Comparison of ENCODE assay signal across 17 cellular contexts in genomic region chr3:139128803-139129202, GRCh38.
DNase-seq lines count a peak whose midpoint lies in the region; ATAC-seq, FAIRE-seq and TF ChIP-seq lines count a peak whose summit lies in the region.
"Had no signal": no experiment of that assay in that cellular context is flagged by ENCODE, and none has a peak within 500 bp of the region (broad histone marks: within the 10 kb centered on the region; RNA-seq: fewer than 3 reads in every experiment).

No MANE protein-coding gene starts in this region.

- H3K9me3 ChIP-seq in Karpas-422 (ENCODE audit: low read length), result no peaks in the 10 kb centered on the region
- H3K9me3 ChIP-seq in K562 (replicated peaks; ENCODE audit: control insufficient read depth, insufficient read depth, low read depth, low read length), result no peaks in the 10 kb centered on the region
- H3K9me3 ChIP-seq in kidney (ENCODE audit: control insufficient read depth in 1 of 2, low read length in 2 of 2), result no peaks in the 10 kb centered on the region

- H2AFZ ChIP-seq in Karpas-422 (ENCODE audit: low read length) (no peak overlapping the region), K562 (ENCODE audit: low read depth, low read length) (no peak overlapping the region)
- H2AFZ ChIP-seq: GM23338 had no signal

- DNase-seq in Ammon's horn (ENCODE audit: low spot score) (peak; percentile 37), Karpas-422 (peak; percentile 4), K562 (ENCODE audit: extremely low read depth in 1 of 4, low spot score in 3 of 4) (no peak), kidney (peak; percentile 18), NOMO-1 treated with DMSO at 0.1 percent for 48 hours (lab: John Stamatoyannopoulos, UW; ENCODE audit: unreplicated experiment) (no peak), NCI-H2029 treated with DMSO at 0.1 percent for 48 hours (lab: John Stamatoyannopoulos, UW) (no peak), GM12892 (ENCODE audit: insufficient read length) (no peak)
- DNase-seq: C1 segment of cervical spinal cord, DMS 273 treated with DMSO at 0.1 percent for 48 hours, KG1, NCI-H1417, NCI-H2029, NCI-H510A treated with DMSO at 0.1 percent for 48 hours, SIG-M5 had no signal

- H3K27ac ChIP-seq in Karpas-422 (ENCODE audit: low read length) (no peak overlapping the region), K562 (ENCODE audit: extremely low read depth, low read depth, low read length) (no peak overlapping the region), kidney (ENCODE audit: low read depth in 2 of 2, low read length in 2 of 2) (no peak overlapping the region)

- POLR2A ChIA-PET in K562 (lab: Yijun Ruan, JAX), result interaction anchor here (3.6 kb wide), 1 partner anchor 8 kb away, joined by 10 read pairs; no protein-coding TSS in a partner anchor

- H3K27me3 ChIP-seq in Karpas-422 (ENCODE audit: low read length) (no peaks in the 10 kb centered on the region), K562 (ENCODE audit: control insufficient read depth in 2 of 2, insufficient read depth in 2 of 2, low read length in 2 of 2) (no peaks in the 10 kb centered on the region)

- CTCF ChIA-PET in K562 (lab: Yijun Ruan, JAX; ENCODE audit: low intra/inter-chr PET ratio), result no interaction called here

- TF ChIP-seq POLR2A in K562 (conservative IDR thresholded peaks at IDR 0.05), result no peak
- no peak for TF ChIP-seq POLR2A in GM12892 (IDR thresholded peaks at IDR 0.05; ENCODE audit: low read depth, low read length)

- FAIRE-seq in K562 (lab: Jason Lieb, UNC), result no peak
- no peak for FAIRE-seq in kidney (lab: Jason Lieb, UNC)
- FAIRE-seq in GM12892 (lab: Jason Lieb, UNC), result no peak
- FAIRE-seq: GM12878 had no signal

- TF ChIP-seq EP300 in K562 (IDR thresholded peaks at IDR 0.05; ENCODE audit: low read length), result no peak

- H3K9ac ChIP-seq in Karpas-422 (ENCODE audit: low read length), result no peak overlapping the region
- no peak overlapping the region for H3K9ac ChIP-seq in K562 (ENCODE audit: insufficient read depth in 1 of 2, low read depth in 2 of 2, low read length in 2 of 2)
- H3K9ac ChIP-seq in kidney (ENCODE audit: low read length in 2 of 2), result no peak overlapping the region

- no peak for TF ChIP-seq CTCF in K562 (IDR thresholded peaks at IDR 0.05 in 2 of 3, conservative IDR thresholded peaks at IDR 0.05 in 1 of 3; ENCODE audit: insufficient read depth in 2 of 3, low read depth in 1 of 3, low read length in 3 of 3)
- no peak for TF ChIP-seq CTCF in kidney (IDR thresholded peaks at IDR 0.05; ENCODE audit: borderline replicate concordance, extremely low read depth, insufficient read depth)

- H3K4me2 ChIP-seq in Karpas-422 (ENCODE audit: low read depth, low read length, poor library complexity, severe bottlenecking), result no peak overlapping the region
- no peak overlapping the region for H3K4me2 ChIP-seq in K562 (ENCODE audit: insufficient read depth, low read length)
- H3K4me2 ChIP-seq: GM23338 had no signal

- H3K9me1 ChIP-seq in K562 (ENCODE audit: control insufficient read depth, insufficient read depth, low read length), result no peaks in the 10 kb centered on the region

- H3K9me2 ChIP-seq in Karpas-422 (replicated peaks; ENCODE audit: insufficient read depth, low read length), result no peaks in the 10 kb centered on the region

- in situ Hi-C loops in K562 (cut with MboI), result no loop called here

- no peak overlapping the region for H3K4me3 ChIP-seq in Karpas-422 (ENCODE audit: low read length)
- no peak overlapping the region for H3K4me3 ChIP-seq in K562
- no peak overlapping the region for H3K4me3 ChIP-seq in kidney (ENCODE audit: low read length in 2 of 2)
- H3K4me3 ChIP-seq: GM12878, GM23338 had no signal

- H3K4me1 ChIP-seq in Karpas-422 (ENCODE audit: low read length) (no peaks in the 10 kb centered on the region), K562 (replicated peaks in 1 of 2; ENCODE audit: control insufficient read depth in 2 of 2, insufficient read depth in 2 of 2, low read length in 2 of 2) (peaks cover 0 to 13% of the 10 kb centered on the region in 2 experiments; a peak in 1 of 5 replicates), kidney (ENCODE audit: control insufficient read depth in 1 of 2, insufficient read depth in 1 of 2, low read depth in 1 of 2, low read length in 2 of 2) (no peaks in the 10 kb centered on the region)

- TF ChIP-seq RAD21 in K562 (CRISPR knock-in tag; conservative IDR thresholded peaks at IDR 0.05 in 1 of 2, IDR thresholded peaks at IDR 0.05 in 1 of 2), result no peak

- WGBS in K562 (ENCODE audit: insufficient coverage, low coverage, missing lambda C conversion rate), result 20% methylated on average over 2 of the region's 2 CpGs

- H3K79me2 ChIP-seq in Karpas-422 (ENCODE audit: low read length) (no peaks in the 10 kb centered on the region), K562 (ENCODE audit: control insufficient read depth, insufficient read depth, low read length) (no peaks in the 10 kb centered on the region)

- intact Hi-C loops in K562 (cut with micrococcal nuclease), result no loop called here
- intact Hi-C loops in kidney (cut with DNase I), result no loop called here

- no TSS peak for BruUV-seq in K562 (replicated peaks; lab: Mats Ljungman, UMichigan)

- no peak for ATAC-seq in K562
- no peak for ATAC-seq in GM21723 (IDR thresholded peaks at IDR 0.05; ENCODE audit: unreplicated experiment)
- ATAC-seq: GM12878, GM23338 had no signal

- no peaks in the 10 kb centered on the region for H3K36me3 ChIP-seq in Karpas-422 (ENCODE audit: insufficient read depth, low read length)
- no peaks in the 10 kb centered on the region for H3K36me3 ChIP-seq in K562 (ENCODE audit: control insufficient read depth, insufficient read depth, low read length)
- no peaks in the 10 kb centered on the region for H3K36me3 ChIP-seq in kidney (ENCODE audit: control insufficient read depth in 1 of 2, insufficient read depth in 2 of 2, low read length in 2 of 2)

- no peaks in the 10 kb centered on the region for H4K20me1 ChIP-seq in Karpas-422 (ENCODE audit: insufficient read depth, low read depth, low read length)
- no peaks in the 10 kb centered on the region for H4K20me1 ChIP-seq in K562 (replicated peaks; ENCODE audit: control insufficient read depth, insufficient read depth, low read length)

TF ChIP-seq in K562, 482 proteins besides CTCF, POLR2A, EP300 and RAD21:
- TF ChIP-seq TSC22D4 (tag; IDR thresholded peaks at IDR 0.05) (no peak), CEBPG (CRISPR knock-in tag; IDR thresholded peaks at IDR 0.05) (no peak), CEBPG (tag; conservative IDR thresholded peaks at IDR 0.05 in 1 of 2, IDR thresholded peaks at IDR 0.05 in 1 of 2) (peak in 1 of 2 experiments; percentile 25; a peak in 1 of 4 replicates), MEIS2 (IDR thresholded peaks at IDR 0.05; ENCODE audit: partially characterized antibody) (peak; percentile 14)

Comparison
In these comparisons a context has a peak if more than half of its experiments do, and no peak if none do; other contexts are left out.
1. DNase-seq: peak in Ammon's horn (single experiment), Karpas-422 (single experiment) and kidney (single experiment); none in K562 (0 of 4), NOMO-1 treated with DMSO at 0.1 percent for 48 hours (single experiment), NCI-H2029 treated with DMSO at 0.1 percent for 48 hours (single experiment) and GM12892 (single experiment).